ENCODE assay signal across 9 cellular contexts in the genomic region with DNA sequence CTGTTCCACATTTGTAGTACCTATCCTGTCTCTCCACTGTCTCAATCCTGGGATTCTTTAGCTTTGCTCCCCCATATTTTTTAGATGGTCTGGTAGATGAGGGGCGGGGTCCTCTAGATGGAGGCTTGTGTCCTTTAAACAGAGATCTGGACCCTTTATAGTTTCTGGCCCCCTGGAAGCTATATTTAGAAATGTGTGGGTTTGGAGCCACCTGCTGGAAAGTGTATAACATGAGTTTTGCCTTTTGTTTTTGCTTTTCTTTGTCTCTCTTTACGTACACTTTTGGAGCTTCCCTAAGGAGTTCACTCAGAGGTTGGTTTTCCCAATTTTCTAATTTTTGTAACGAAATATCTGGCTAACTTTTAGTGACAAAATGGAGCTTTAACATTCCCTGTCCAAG.
A peak's percentile ranks its signal among the peaks of the same experiment; 100 is the strongest.
DNase-seq lines count a peak whose midpoint lies in the region; ATAC-seq and TF ChIP-seq lines count a peak whose summit lies in the region.
"Had no signal": no experiment of that assay in that cellular context is flagged by ENCODE, and none has a peak within 500 bp of the region (broad histone marks: within the 10 kb centered on the region; RNA-seq: fewer than 3 reads in every experiment).

No MANE protein-coding gene starts in this region.

- ATAC-seq in effector memory CD8-positive, alpha-beta T cell (replicated peaks): no peak

- no peaks in the 10 kb centered on the region for H3K27me3 Mint-ChIP-seq in chondrocyte (ENCODE audit: low read depth)
- H3K27me3 Mint-ChIP-seq in neural crest cell (ENCODE audit: low read depth): no peaks in the 10 kb centered on the region
- H3K27me3 Mint-ChIP-seq in effector memory CD8-positive, alpha-beta T cell: peaks cover 28 to 36% of the 10 kb centered on the region in 2 donors

- TF ChIP-seq CTCF in GM12873 (IDR thresholded peaks at IDR 0.05; ENCODE audit: insufficient read depth, low read depth, low read length, missing control alignments): peak; percentile 20
- TF ChIP-seq CTCF in chondrocyte (IDR thresholded peaks at IDR 0.05): peak; percentile 79
- peak; percentile 50 for TF ChIP-seq CTCF in neural crest cell (conservative IDR thresholded peaks at IDR 0.05)

- no peak overlapping the region for H3K4me3 Mint-ChIP-seq in chondrocyte (ENCODE audit: unreplicated experiment)
- no peak overlapping the region for H3K4me3 Mint-ChIP-seq in neural crest cell
- no peak overlapping the region for H3K4me3 Mint-ChIP-seq in effector memory CD8-positive, alpha-beta T cell
- H3K4me3 Mint-ChIP-seq: T-helper 1 cell treated with Interleukin-12 subunit alpha and Interleukin-12 subunit beta and Interleukin-4 antibody, amounts not matched to agents 30 μg/mL and 1 μg/mL, for 36 hours had no signal

- H3K4me1 Mint-ChIP-seq in chondrocyte (ENCODE audit: low read depth) (no peaks in the 10 kb centered on the region), neural crest cell (no peaks in the 10 kb centered on the region)
- H3K4me1 Mint-ChIP-seq in effector memory CD8-positive, alpha-beta T cell (ENCODE audit: low read depth in 2 of 2): no peaks in the 10 kb centered on the region

- peak; percentile 12 for DNase-seq in NCI-H69 (lab: John Stamatoyannopoulos, UW)
- no peak for DNase-seq in chondrocyte (ENCODE audit: low spot score)
- peak; percentile 22 for DNase-seq in neural crest cell (ENCODE audit: low read depth, low spot score)
- DNase-seq in effector memory CD8-positive, alpha-beta T cell: no peak
- no peak for DNase-seq in NCI-H2081 (lab: John Stamatoyannopoulos, UW)
- DNase-seq in cerebellum (ENCODE audit: low spot score): no peak
- DNase-seq: activated T-cell treated with anti-CD3 and anti-CD28 coated beads, Interleukin-2, amount 50 U/mL, for 48 hours had no signal

- H3K36me3 Mint-ChIP-seq in chondrocyte (ENCODE audit: low read depth): peaks cover 5% of the 10 kb centered on the region
- peaks cover 5% of the 10 kb centered on the region for H3K36me3 Mint-ChIP-seq in neural crest cell (ENCODE audit: low read depth)
- no peaks in the 10 kb centered on the region for H3K36me3 Mint-ChIP-seq in effector memory CD8-positive, alpha-beta T cell (ENCODE audit: insufficient read depth)

- no peak overlapping the region for H3K27ac Mint-ChIP-seq in chondrocyte (ENCODE audit: unreplicated experiment)
- H3K27ac Mint-ChIP-seq in neural crest cell (ENCODE audit: unreplicated experiment): peak overlapping the region; percentile 58
- no peak overlapping the region for H3K27ac Mint-ChIP-seq in effector memory CD8-positive, alpha-beta T cell
- H3K27ac Mint-ChIP-seq: T-helper 1 cell treated with Interleukin-12 subunit alpha and Interleukin-12 subunit beta and Interleukin-4 antibody, amounts not matched to agents 30 μg/mL and 1 μg/mL, for 36 hours had no signal

- H3K9me3 Mint-ChIP-seq in chondrocyte (ENCODE audit: low read depth) (peaks cover 13% of the 10 kb centered on the region), neural crest cell (peaks cover 8% of the 10 kb centered on the region)
- peaks cover 4 to 7% of the 10 kb centered on the region in 2 donors for H3K9me3 Mint-ChIP-seq in effector memory CD8-positive, alpha-beta T cell

Comparison
In these comparisons a context has a peak if more than half of its experiments do, and no peak if none do; other contexts are left out.
1. CTCF ChIP-seq: peak in every context shown above with its lines; median percentile 79 in chondrocyte; 50 in neural crest cell; 20 in GM12873.
2. DNase-seq: peak in NCI-H69 (single experiment) and neural crest cell (single experiment); none in chondrocyte (single experiment), effector memory CD8-positive, alpha-beta T cell (0 of 3), NCI-H2081 (0 of 2) and cerebellum (single experiment).